In the genomic region with DNA sequence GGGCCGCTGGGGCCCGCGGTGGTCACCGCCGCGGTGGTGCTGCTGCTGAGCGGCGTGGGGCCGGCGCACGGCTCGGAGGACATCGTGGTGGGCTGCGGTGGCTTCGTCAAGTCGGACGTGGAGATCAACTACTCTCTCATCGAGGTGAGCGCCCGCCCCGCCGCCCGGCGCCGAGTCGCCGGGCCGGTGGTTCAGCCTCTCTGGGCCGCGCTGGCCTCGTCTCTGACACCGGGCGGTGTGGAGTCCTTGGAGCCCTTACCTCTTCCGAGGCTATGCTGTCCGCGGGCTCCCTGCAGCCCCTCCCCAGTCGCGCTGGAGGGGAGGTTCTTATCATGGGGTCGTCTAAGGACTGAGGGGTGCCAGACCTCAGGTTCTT, we compare ENCODE assay signal across 8 cellular contexts. TPM values are rescaled to one million over a fixed set of nuclear protein-coding genes. Genes with fewer than 3 reads are reported as not detected.
A peak's percentile ranks its signal among the peaks of the same experiment; 100 is the strongest.
DNase-seq lines count a peak whose midpoint lies in the region; ATAC-seq and TF ChIP-seq lines count a peak whose summit lies in the region.
"Not testable (repeated sequence)": the region's sequence is repeated elsewhere in the genome, so short reads cannot be mapped to it uniquely, and the experiment has no call there.

No MANE protein-coding gene starts in this region.

- not testable (repeated sequence) for H3K27me3 Mint-ChIP-seq in stimulated activated naive B cell treated with anti-CD40 and anti-IgM and Interleukin-4, amounts not matched to agents 10 μg/mL and 1 μg/mL and 100 μg/mL, for 72 hours

- CTCF ChIA-PET in mammary epithelial cell (lab: Charles Lee; ENCODE audit: low non-redundant PET): not testable (repeated sequence)

- not testable (repeated sequence) for H3K9ac ChIP-seq in DND-41 (ENCODE audit: low read depth, low read length); mammary epithelial cell (ENCODE audit: insufficient read depth, low read length)

- WGBS in mammary epithelial cell (ENCODE audit: low coverage, missing lambda C conversion rate): no CpG with 5 or more reads among the region's 39 CpGs

- H3K4me1 Mint-ChIP-seq in stimulated activated naive B cell treated with anti-CD40 and anti-IgM and Interleukin-4, amounts not matched to agents 10 μg/mL and 1 μg/mL and 100 μg/mL, for 72 hours: not testable (repeated sequence)

- H3K4me3 ChIP-seq in DND-41 (ENCODE audit: low read depth in 1 of 2, low read length in 2 of 2); mammary epithelial cell (replicated peaks in 1 of 3; ENCODE audit: insufficient read depth in 1 of 3, low read depth in 2 of 3, low read length in 3 of 3): not testable (repeated sequence)

- ATAC-seq in DND-41 (ENCODE audit: insufficient read depth, low read depth) (peak; percentile 25), GM19452 (IDR thresholded peaks at IDR 0.05; ENCODE audit: unreplicated experiment) (peak; percentile 53), HG02642 (IDR thresholded peaks at IDR 0.05; ENCODE audit: poor library complexity, unreplicated experiment) (peak; percentile 46), HG03280 (IDR thresholded peaks at IDR 0.05; ENCODE audit: unreplicated experiment) (peak; percentile 39), SK-N-SH treated with all-trans-retinoic acid at 6 μM for 48 hours (peak; percentile 62), left lobe of liver (peak; percentile 59)
- peak; percentile 50 to 51 for ATAC-seq in stimulated activated naive B cell treated with anti-CD40 and anti-IgM and Interleukin-4, amounts not matched to agents 10 μg/mL and 1 μg/mL and 100 μg/mL, for 72 hours (replicated peaks)

- not testable (repeated sequence) for DNase-seq in DND-41; mammary epithelial cell; left lobe of liver (ENCODE audit: low spot score); stimulated activated naive B cell treated with anti-CD40 and anti-IgM and Interleukin-4, amounts not matched to agents 10 μg/mL and 1 μg/mL and 100 μg/mL, for 72 hours

- not testable (repeated sequence) for H3K79me2 ChIP-seq in DND-41 (ENCODE audit: insufficient read depth, low read length); mammary epithelial cell (ENCODE audit: insufficient read depth, low read length)

- H3K36me3 Mint-ChIP-seq in stimulated activated naive B cell treated with anti-CD40 and anti-IgM and Interleukin-4, amounts not matched to agents 10 μg/mL and 1 μg/mL and 100 μg/mL, for 72 hours: not testable (repeated sequence)

- TSS peak; percentile 45 for BruUV-seq in mammary epithelial cell (replicated peaks; lab: Mats Ljungman, UMichigan)

- not testable (repeated sequence) for H4K20me1 ChIP-seq in DND-41 (ENCODE audit: insufficient read depth, low read length); mammary epithelial cell (ENCODE audit: insufficient read depth, low read length)

- not testable (repeated sequence) for H3K4me2 ChIP-seq in DND-41 (ENCODE audit: insufficient read depth, low read length); mammary epithelial cell (ENCODE audit: insufficient read depth, low read depth, low read length)

- not testable (repeated sequence) for H3K27ac ChIP-seq in DND-41 (ENCODE audit: low read length); mammary epithelial cell (ENCODE audit: insufficient read depth, low read depth, low read length)

- not testable (repeated sequence) for H3K9me3 ChIP-seq in DND-41 (ENCODE audit: insufficient read depth, low read length, severe bottlenecking); mammary epithelial cell (replicated peaks; ENCODE audit: insufficient read depth, low read length)

- not testable (repeated sequence) for H3K4me1 ChIP-seq in DND-41 (ENCODE audit: insufficient read depth, low read length); mammary epithelial cell (ENCODE audit: insufficient read depth, low read length)

- not testable (repeated sequence) for H3K36me3 ChIP-seq in DND-41 (ENCODE audit: insufficient read depth, low read length); mammary epithelial cell (ENCODE audit: insufficient read depth, low read length)

- in situ Hi-C loops in mammary epithelial cell (cut with MboI; ENCODE audit: low sequenced_read_pairs in 2 of 2): loop anchor here in 1 of 2 donors (25.0 kb wide), 1 partner anchor 578 kb away; no protein-coding TSS in a partner anchor

- H3K27ac Mint-ChIP-seq in stimulated activated naive B cell treated with anti-CD40 and anti-IgM and Interleukin-4, amounts not matched to agents 10 μg/mL and 1 μg/mL and 100 μg/mL, for 72 hours: not testable (repeated sequence)

- dilution Hi-C loops in mammary epithelial cell (cut with HindIII; ENCODE audit: low sequenced_read_pairs): not testable (repeated sequence)

- TF ChIP-seq CTCF in DND-41 (IDR thresholded peaks at IDR 0.05; ENCODE audit: borderline replicate concordance, extremely low read depth, low read length, poor library complexity, severe bottlenecking); mammary epithelial cell (conservative IDR thresholded peaks at IDR 0.05 in 1 of 2, IDR thresholded peaks at IDR 0.05 in 1 of 2; ENCODE audit: extremely low read depth in 1 of 2, insufficient read depth in 1 of 2, low read depth in 1 of 2, low read length in 2 of 2): not testable (repeated sequence)

- H3K9me3 Mint-ChIP-seq in stimulated activated naive B cell treated with anti-CD40 and anti-IgM and Interleukin-4, amounts not matched to agents 10 μg/mL and 1 μg/mL and 100 μg/mL, for 72 hours: not testable (repeated sequence)

- intact Hi-C loops in mammary epithelial cell (cut with micrococcal nuclease): not testable (repeated sequence)

- H3K27me3 ChIP-seq in DND-41 (ENCODE audit: insufficient read depth, low read length, poor library complexity); mammary epithelial cell (ENCODE audit: insufficient read depth, low read length): not testable (repeated sequence)

- not testable (repeated sequence) for H2AFZ ChIP-seq in DND-41 (ENCODE audit: low read depth, low read length); mammary epithelial cell (ENCODE audit: low read depth, low read length)

- H3K4me3 Mint-ChIP-seq in stimulated activated naive B cell treated with anti-CD40 and anti-IgM and Interleukin-4, amounts not matched to agents 10 μg/mL and 1 μg/mL and 100 μg/mL, for 72 hours: not testable (repeated sequence)

RNA-seq across cellular contexts. Expression of a gene that starts 0.3 kb away (rescaled TPM):
- total RNA-seq in mammary epithelial cell (100 to 1,000 TPM in 1 of 2 donors, 10 to 100 TPM in 1; 91.0 to 126 TPM), left lobe of liver (37.8 TPM)
- 93.6 TPM for polyA plus RNA-seq in mammary epithelial cell
- polyA minus RNA-seq in mammary epithelial cell: 146 TPM
